1 cellular context compared by ENCODE assay signal in the genomic region with DNA sequence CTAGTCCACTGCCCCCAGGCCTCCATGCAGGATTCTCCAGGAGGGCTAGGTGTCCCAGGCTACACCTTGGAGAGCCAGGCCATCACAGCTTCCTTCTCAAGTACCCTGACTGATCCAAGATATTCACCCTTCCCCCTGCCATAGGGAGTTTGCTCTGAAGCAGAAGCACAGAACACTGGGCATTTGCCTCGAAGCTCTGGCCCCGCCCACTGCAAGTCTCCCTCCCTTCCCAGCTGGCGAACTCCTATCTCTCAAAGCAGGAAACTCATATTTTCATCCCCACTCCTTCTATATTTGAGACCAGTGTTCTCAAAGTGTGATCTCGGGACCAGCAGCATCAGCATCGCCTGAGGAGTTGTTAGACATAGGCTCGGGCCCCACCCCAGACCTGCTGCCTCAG.
TF ChIP-seq lines count a peak whose summit lies in the region.

No MANE protein-coding gene starts in this region.

TF ChIP-seq in WTC11, 78 proteins besides CTCF, POLR2A, EP300 and RAD21 (continued from another document):
- TF ChIP-seq, protein P1, sequence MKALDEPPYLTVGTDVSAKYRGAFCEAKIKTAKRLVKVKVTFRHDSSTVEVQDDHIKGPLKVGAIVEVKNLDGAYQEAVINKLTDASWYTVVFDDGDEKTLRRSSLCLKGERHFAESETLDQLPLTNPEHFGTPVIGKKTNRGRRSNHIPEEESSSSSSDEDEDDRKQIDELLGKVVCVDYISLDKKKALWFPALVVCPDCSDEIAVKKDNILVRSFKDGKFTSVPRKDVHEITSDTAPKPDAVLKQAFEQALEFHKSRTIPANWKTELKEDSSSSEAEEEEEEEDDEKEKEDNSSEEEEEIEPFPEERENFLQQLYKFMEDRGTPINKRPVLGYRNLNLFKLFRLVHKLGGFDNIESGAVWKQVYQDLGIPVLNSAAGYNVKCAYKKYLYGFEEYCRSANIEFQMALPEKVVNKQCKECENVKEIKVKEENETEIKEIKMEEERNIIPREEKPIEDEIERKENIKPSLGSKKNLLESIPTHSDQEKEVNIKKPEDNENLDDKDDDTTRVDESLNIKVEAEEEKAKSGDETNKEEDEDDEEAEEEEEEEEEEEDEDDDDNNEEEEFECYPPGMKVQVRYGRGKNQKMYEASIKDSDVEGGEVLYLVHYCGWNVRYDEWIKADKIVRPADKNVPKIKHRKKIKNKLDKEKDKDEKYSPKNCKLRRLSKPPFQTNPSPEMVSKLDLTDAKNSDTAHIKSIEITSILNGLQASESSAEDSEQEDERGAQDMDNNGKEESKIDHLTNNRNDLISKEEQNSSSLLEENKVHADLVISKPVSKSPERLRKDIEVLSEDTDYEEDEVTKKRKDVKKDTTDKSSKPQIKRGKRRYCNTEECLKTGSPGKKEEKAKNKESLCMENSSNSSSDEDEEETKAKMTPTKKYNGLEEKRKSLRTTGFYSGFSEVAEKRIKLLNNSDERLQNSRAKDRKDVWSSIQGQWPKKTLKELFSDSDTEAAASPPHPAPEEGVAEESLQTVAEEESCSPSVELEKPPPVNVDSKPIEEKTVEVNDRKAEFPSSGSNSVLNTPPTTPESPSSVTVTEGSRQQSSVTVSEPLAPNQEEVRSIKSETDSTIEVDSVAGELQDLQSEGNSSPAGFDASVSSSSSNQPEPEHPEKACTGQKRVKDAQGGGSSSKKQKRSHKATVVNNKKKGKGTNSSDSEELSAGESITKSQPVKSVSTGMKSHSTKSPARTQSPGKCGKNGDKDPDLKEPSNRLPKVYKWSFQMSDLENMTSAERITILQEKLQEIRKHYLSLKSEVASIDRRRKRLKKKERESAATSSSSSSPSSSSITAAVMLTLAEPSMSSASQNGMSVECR (CRISPR knock-in tag; IDR thresholded peaks at IDR 0.05; ENCODE audit: borderline replicate concordance): no peak
